ENCODE assay signal across 19 cellular contexts in genomic region chr2:134244091-134244490, GRCh38. TPM values are rescaled to one million over a fixed set of nuclear protein-coding genes. Genes with fewer than 3 reads are reported as not detected.
A peak's percentile ranks its signal among the peaks of the same experiment; 100 is the strongest.
DNase-seq lines count a peak whose midpoint lies in the region; ATAC-seq and TF ChIP-seq lines count a peak whose summit lies in the region.
"Had no signal": no experiment of that assay in that cellular context is flagged by ENCODE, and none has a peak within 500 bp of the region (broad histone marks: within the 10 kb centered on the region; RNA-seq: fewer than 3 reads in every experiment).

No MANE protein-coding gene starts in this region.

- peaks cover 47% of the 10 kb centered on the region for H3K4me1 Mint-ChIP-seq in HFFc6 (ENCODE audit: low read depth)
- H3K4me1 Mint-ChIP-seq in T-helper 17 cell = peaks cover 77% of the 10 kb centered on the region
- H3K4me1 Mint-ChIP-seq in GM23338 = peaks cover 13% of the 10 kb centered on the region

- H3K36me3 ChIP-seq in sigmoid colon = no peaks in the 10 kb centered on the region
- H3K36me3 ChIP-seq in GM23338 (ENCODE audit: insufficient read depth) = no peaks in the 10 kb centered on the region
- H3K36me3 ChIP-seq: prostate gland, upper lobe of right lung had no signal

- H3K27me3 Mint-ChIP-seq in HFFc6 (ENCODE audit: insufficient read depth) = no peaks in the 10 kb centered on the region; the same call in 1 of the 2 replicates
- no peaks in the 10 kb centered on the region for H3K27me3 Mint-ChIP-seq in T-helper 17 cell
- peaks cover 1% of the 10 kb centered on the region for H3K27me3 Mint-ChIP-seq in GM23338 (ENCODE audit: insufficient read depth, low read depth, poor library complexity)
- H3K27me3 Mint-ChIP-seq: stimulated activated naive CD8-positive, alpha-beta T cell treated with anti-CD3 and anti-CD28 coated beads, Interleukin-15, Interleukin-2, amounts not matched to agents 100 ng/mL and 50 ng/mL, for 24 hours had no signal

- H3K4me3 ChIP-seq in sigmoid colon (no peak overlapping the region), GM23338 (no peak overlapping the region)
- H3K4me3 ChIP-seq: prostate gland, upper lobe of right lung had no signal

- H3K4me3 Mint-ChIP-seq in HFFc6 = no peak overlapping the region
- H3K4me3 Mint-ChIP-seq in T-helper 17 cell = peak overlapping the region; percentile 72
- no peak overlapping the region for H3K4me3 Mint-ChIP-seq in GM23338
- H3K4me3 Mint-ChIP-seq: endodermal cell; stimulated activated naive CD8-positive, alpha-beta T cell treated with anti-CD3 and anti-CD28 coated beads, Interleukin-15, Interleukin-2, amounts not matched to agents 100 ng/mL and 50 ng/mL, for 24 hours had no signal

- 6 to 47% methylated on average over 2 of the region's 2 CpGs for WGBS in sigmoid colon, 2 donors

- TF ChIP-seq CTCF in HFFc6 (IDR thresholded peaks at IDR 0.05) (no peak), sigmoid colon (IDR thresholded peaks at IDR 0.05) (no peak), GM23338 (conservative IDR thresholded peaks at IDR 0.05; ENCODE audit: low read depth in 2 of 2) (no peak)

- H3K9me2 ChIP-seq in GM23338 (ENCODE audit: insufficient read depth) = peaks cover 11% of the 10 kb centered on the region; the same call in 1 of the 2 replicates

- no peaks in the 10 kb centered on the region for H3K9me3 Mint-ChIP-seq in HFFc6
- H3K9me3 Mint-ChIP-seq in GM23338 = no peaks in the 10 kb centered on the region; the same call in 2 of the 3 replicates
- H3K9me3 Mint-ChIP-seq: endodermal cell; stimulated activated naive CD8-positive, alpha-beta T cell treated with anti-CD3 and anti-CD28 coated beads, Interleukin-15, Interleukin-2, amounts not matched to agents 100 ng/mL and 50 ng/mL, for 24 hours had no signal

- peaks cover 44% of the 10 kb centered on the region for H3K79me2 ChIP-seq in GM23338 (replicated peaks; ENCODE audit: insufficient read depth)

- H3K4me1 ChIP-seq in sigmoid colon (peaks cover 0 to 21% (median 9%) of the 10 kb centered on the region in 4 donors), GM23338 (ENCODE audit: insufficient read depth) (peaks cover 3% of the 10 kb centered on the region; the same call in 1 of the 2 replicates)
- H3K4me1 ChIP-seq: prostate gland had no signal

- no peaks in the 10 kb centered on the region for H3K36me3 Mint-ChIP-seq in HFFc6 (ENCODE audit: low read depth)
- no peaks in the 10 kb centered on the region for H3K36me3 Mint-ChIP-seq in T-helper 17 cell (ENCODE audit: low read depth)
- no peaks in the 10 kb centered on the region for H3K36me3 Mint-ChIP-seq in GM23338 (ENCODE audit: low read depth)

- H3K4me2 ChIP-seq in GM23338 = no peak overlapping the region

- H3K27me3 ChIP-seq in sigmoid colon (no peaks in the 10 kb centered on the region), GM23338 (ENCODE audit: insufficient read depth) (no peaks in the 10 kb centered on the region)
- H3K27me3 ChIP-seq: foreskin keratinocyte, upper lobe of right lung had no signal

- H3K27ac ChIP-seq in sigmoid colon = no peak overlapping the region
- no peak overlapping the region for H3K27ac ChIP-seq in GM23338 (ENCODE audit: low read depth)
- H3K27ac ChIP-seq: foreskin keratinocyte, prostate gland, upper lobe of right lung had no signal

- TF ChIP-seq POLR2A in sigmoid colon (IDR thresholded peaks at IDR 0.05) = no peak

- H3K9me3 ChIP-seq in T-helper 17 cell (ENCODE audit: control insufficient read depth, low read length, poor library complexity, severe bottlenecking) = no peaks in the 10 kb centered on the region
- H3K9me3 ChIP-seq in sigmoid colon = no peaks in the 10 kb centered on the region
- H3K9me3 ChIP-seq: prostate gland, upper lobe of right lung had no signal

- peaks cover 19% of the 10 kb centered on the region; the same call in 1 of the 2 replicates for H4K20me1 ChIP-seq in GM23338 (replicated peaks; ENCODE audit: insufficient read depth)

- intact Hi-C loops in sigmoid colon (cut with DNase I) (loop anchor here (2.0 kb wide), 1 partner anchor 169 kb away; no protein-coding TSS in a partner anchor), sciatic nerve (cut with DNase I) (loop anchor here (10.0 kb wide), 1 partner anchor 109 kb away; no protein-coding TSS in a partner anchor)

- no peak overlapping the region for H2AFZ ChIP-seq in GM23338

- peak; percentile 34 for ATAC-seq in T-helper 17 cell
- ATAC-seq in GM23338 = no peak
- ATAC-seq in sciatic nerve = no peak
- ATAC-seq: left ventricle myocardium superior, upper lobe of right lung had no signal

- H3K27ac Mint-ChIP-seq in HFFc6 = peak overlapping the region; percentile 65
- H3K27ac Mint-ChIP-seq in T-helper 17 cell = peak overlapping the region; percentile 90
- H3K27ac Mint-ChIP-seq in GM23338 = no peak overlapping the region
- H3K27ac Mint-ChIP-seq: endodermal cell had no signal

- DNase-seq in NCI-H446 (lab: John Stamatoyannopoulos, UW) (peak; percentile 10 to 30), NCI-H446 treated with DMSO at 0.1 percent for 48 hours (lab: John Stamatoyannopoulos, UW) (no peak), HFFc6 (peak; percentile 20), T-helper 17 cell (no peak), kidney tubule cell (ENCODE audit: low spot score) (peak; percentile 41), sigmoid colon (no peak), GM23338 (ENCODE audit: low spot score) (no peak), sciatic nerve (ENCODE audit: low spot score) (no peak)
- DNase-seq: activated CD4-positive, alpha-beta T cell treated with anti-CD3 and anti-CD28 coated beads for 1 hour; activated naive CD4-positive, alpha-beta T cell treated with anti-CD3 and anti-CD28 coated beads, Interleukin-2, amount 50 U/mL, for 16 hours; endodermal cell; left ventricle myocardium superior; NCI-H1694 treated with DMSO at 0.1 percent for 48 hours; NCI-H774; T-helper 2 cell; upper lobe of right lung had no signal

- no peaks in the 10 kb centered on the region for H3F3A ChIP-seq in GM23338 (replicated peaks; ENCODE audit: low read depth)

- TF ChIP-seq EP300 in sigmoid colon (IDR thresholded peaks at IDR 0.05) = no peak

TF ChIP-seq in GM23338, 12 proteins besides CTCF, POLR2A, EP300 and RAD21 (continues in another document):
- TF ChIP-seq ZNF331 (CRISPR knock-in tag; IDR thresholded peaks at IDR 0.05; ENCODE audit: low read depth) = no peak
- no peak for TF ChIP-seq POLR2AphosphoS5 (IDR thresholded peaks at IDR 0.05; ENCODE audit: low read depth)
- no peak for TF ChIP-seq CREB1 (CRISPR knock-in tag; IDR thresholded peaks at IDR 0.05; ENCODE audit: low read depth)

RNA-seq across cellular contexts. Expression of gene MGAT5, which starts 9.8 kb away (rescaled TPM):
- total RNA-seq in HFFc6 (2021; fragmentation: NEBNext Ultra II Directional; extraction: Animal tissue kit (Norgen Biotek cat#: 25700)) = 100 to 1,000 TPM; 104 to 129 (median 113) TPM
- total RNA-seq in T-helper 17 cell = 100 to 1,000 TPM; 120 to 127 TPM
- total RNA-seq in sigmoid colon = 10 to 100 TPM; 28.9 to 42.4 (median 30.8) TPM
- polyA plus RNA-seq in sigmoid colon = 10 to 100 TPM in 1 of 3 donors, 1 to 10 TPM in 2; 3.0 to 30.3 (median 5.3) TPM
- 25.4 and 27.6 TPM in 2 replicates for total RNA-seq in GM23338 (2014; rRNA removed; shearing (Covaris generic))
- polyA plus RNA-seq in GM23338 (2016; fragmentation: Nextera tagmentation; extraction: Ambion mirVana) = 4.6 and 7.0 TPM in 2 replicates
- total RNA-seq in sciatic nerve = 49.6 TPM

Comparison
In these comparisons a context has a peak if more than half of its experiments do, and no peak if none do; other contexts are left out.
1. DNase-seq: peak in NCI-H446 (2 of 2), HFFc6 (single experiment) and kidney tubule cell (single experiment); none in NCI-H446 treated with DMSO at 0.1 percent for 48 hours (single experiment), T-helper 17 cell (0 of 3), sigmoid colon (single experiment), GM23338 (single experiment) and sciatic nerve (single experiment).